Comparison of ENCODE assay signal across 8 cellular contexts in genomic region chr1:209850342-209850979, GRCh38. TPM values are rescaled to one million over a fixed set of nuclear protein-coding genes. Genes with fewer than 3 reads are reported as not detected.
DNase-seq lines count a peak whose midpoint lies in the region; ATAC-seq, FAIRE-seq and TF ChIP-seq lines count a peak whose summit lies in the region.

No MANE protein-coding gene starts in this region.

- H3K4me3 ChIP-seq in GM23248 (no peak overlapping the region), epithelial cell of esophagus (ENCODE audit: low read length) (no peak overlapping the region)

- no peak overlapping the region for H3K4me3 Mint-ChIP-seq in osteocyte (ENCODE audit: unreplicated experiment)

- no peaks in the 10 kb centered on the region for H3K9me3 ChIP-seq in GM23248 (ENCODE audit: low read depth)

- WGBS in GM23248 (ENCODE audit: low coverage in 1 of 2, low lambda C conversion rate in 2 of 2, missing lambda C conversion rate in 2 of 2), 2 experiments, result 56 to 70% methylated on average over 6 of the region's 6 CpGs

- no peaks in the 10 kb centered on the region for H4K20me1 ChIP-seq in GM23248 (ENCODE audit: insufficient read depth)

- peak; percentile 29 for FAIRE-seq in TTC549 (lab: Jason Lieb, UNC)

- in situ Hi-C loops in GM23248 (cut with MboI), result loop anchor here (25.0 kb wide), 1 partner anchor 437 kb away; no protein-coding TSS in a partner anchor

- peaks cover 33% of the 10 kb centered on the region for H3K36me3 Mint-ChIP-seq in osteocyte (ENCODE audit: unreplicated experiment)

- H3K4me1 ChIP-seq in GM23248 (ENCODE audit: insufficient read depth), result peaks cover 16% of the 10 kb centered on the region

- peak; percentile 91 for TF ChIP-seq CTCF in epithelial cell of esophagus (IDR thresholded peaks at IDR 0.05; ENCODE audit: insufficient read depth, low read depth, low read length, missing control alignments)
- TF ChIP-seq CTCF in osteocyte (IDR thresholded peaks at IDR 0.05), result peak; percentile 63

- peak overlapping the region; percentile 47 for H3K27ac ChIP-seq in GM23248

- 0 out of 2 replicates have a peak overlapping the region, but pooled peaks have one; percentile 23 for H3K9ac ChIP-seq in GM23248

- peaks cover 12% of the 10 kb centered on the region for H3F3A ChIP-seq in GM23248 (ENCODE audit: insufficient read depth)

- no peaks in the 10 kb centered on the region for H3K9me2 ChIP-seq in GM23248 (ENCODE audit: insufficient read depth)

- no peaks in the 10 kb centered on the region for H3K27me3 ChIP-seq in GM23248 (replicated peaks; ENCODE audit: insufficient read depth)

- no peaks in the 10 kb centered on the region for H3K27me3 Mint-ChIP-seq in osteocyte (ENCODE audit: unreplicated experiment)

- H3K36me3 ChIP-seq in GM23248 (ENCODE audit: low read depth), result peaks cover 47% of the 10 kb centered on the region

- peaks cover 8% of the 10 kb centered on the region for H3K4me1 Mint-ChIP-seq in osteocyte (ENCODE audit: unreplicated experiment)

- H3K4me2 ChIP-seq in GM23248 (ENCODE audit: unreplicated experiment), result no peak overlapping the region

- H2AFZ ChIP-seq in GM23248, result no peak overlapping the region

- H3K79me2 ChIP-seq in GM23248 (ENCODE audit: insufficient read depth), result peaks cover 54% of the 10 kb centered on the region

- peak; percentile 67 for DNase-seq in DMS153 (lab: John Stamatoyannopoulos, UW)
- DNase-seq in GM23248, result peak; percentile 69
- peak; percentile 36 for DNase-seq in NCI-H1048 (lab: John Stamatoyannopoulos, UW)
- peak; percentile 75 for DNase-seq in epithelial cell of esophagus (ENCODE audit: low read depth)
- DNase-seq in osteocyte (ENCODE audit: extremely low spot score, unreplicated experiment), result no peak

- H3K27ac Mint-ChIP-seq in osteocyte (ENCODE audit: unreplicated experiment), result peak overlapping the region; percentile 4

- H3K9me3 Mint-ChIP-seq in osteocyte (ENCODE audit: unreplicated experiment), result no peaks in the 10 kb centered on the region

- ATAC-seq in GM18520 (IDR thresholded peaks at IDR 0.05; ENCODE audit: unreplicated experiment) (no peak), GM21737 (IDR thresholded peaks at IDR 0.05; ENCODE audit: unreplicated experiment) (no peak)

RNA-seq across cellular contexts. Expression of gene UTP25, which starts 22.7 kb away (rescaled TPM):
- 12.2 and 16.8 TPM in 2 replicates for total RNA-seq in GM23248 (2014; rRNA removed; shearing (Covaris generic))
- 9.5 TPM in 2 replicates for polyA plus RNA-seq in GM23248 (2016; fragmentation: Nextera tagmentation; extraction: Ambion mirVana)
- 7.1 and 7.3 TPM in 2 replicates for total RNA-seq in osteocyte

RNA-seq across cellular contexts. Expression of gene IRF6, which starts 44.5 kb away (rescaled TPM):
- 1.3 and 1.6 TPM in 2 replicates for total RNA-seq in GM23248 (2014; rRNA removed; shearing (Covaris generic))
- 0.84 and 0.86 TPM in 2 replicates for polyA plus RNA-seq in GM23248 (2016; fragmentation: Nextera tagmentation; extraction: Ambion mirVana)
- 0.13 TPM in 1 of 2 replicates, not detected in the other for total RNA-seq in osteocyte
